ENCODE assay signal across 8 cellular contexts in genomic region chr5:36744041-36744677, GRCh38.
DNase-seq lines count a peak whose midpoint lies in the region; TF ChIP-seq lines count a peak whose summit lies in the region.

No MANE protein-coding gene starts in this region.

- CTCF ChIA-PET in activated naive CD4-positive, alpha-beta T cell treated with anti-CD3 and anti-CD28 coated beads for 36 hours (lab: Charles Lee): interaction anchor here (0.7 to 2.2 kb wide), 9 partner anchors 13 to 261 kb away, joined by 3 to 11 read pairs (median 4); no protein-coding TSS in a partner anchor

- H3K27ac Mint-ChIP-seq in activated naive CD4-positive, alpha-beta T cell treated with anti-CD3 and anti-CD28 coated beads for 36 hours: no peak overlapping the region

- TF ChIP-seq CTCF in lower leg skin (IDR thresholded peaks at IDR 0.05): no peak
- TF ChIP-seq CTCF in vagina (IDR thresholded peaks at IDR 0.05): no peak

- TF ChIP-seq POLR2A in lower leg skin (IDR thresholded peaks at IDR 0.05): no peak
- no peak for TF ChIP-seq POLR2A in vagina (IDR thresholded peaks at IDR 0.05)

- H3K4me1 Mint-ChIP-seq in activated naive CD4-positive, alpha-beta T cell treated with anti-CD3 and anti-CD28 coated beads for 36 hours (ENCODE audit: low read depth): peaks cover 13% of the 10 kb centered on the region

- H3K4me3 Mint-ChIP-seq in activated naive CD4-positive, alpha-beta T cell treated with anti-CD3 and anti-CD28 coated beads for 36 hours: peak overlapping the region; percentile 80

- H3K9me3 ChIP-seq in adipocyte (ENCODE audit: control insufficient read depth, low read length) (no peaks in the 10 kb centered on the region), vagina (no peaks in the 10 kb centered on the region)

- WGBS in lower leg skin, 2 donors: 4 to 8% methylated on average over 18 of the region's 18 CpGs

- H3K36me3 Mint-ChIP-seq in activated naive CD4-positive, alpha-beta T cell treated with anti-CD3 and anti-CD28 coated beads for 36 hours (ENCODE audit: low read depth): peaks cover 2% of the 10 kb centered on the region

- H3K27me3 Mint-ChIP-seq in activated naive CD4-positive, alpha-beta T cell treated with anti-CD3 and anti-CD28 coated beads for 36 hours (ENCODE audit: low read depth): peaks cover 36% of the 10 kb centered on the region

- H3K36me3 ChIP-seq in adipocyte (ENCODE audit: control insufficient read depth, insufficient read depth, low read length, severe bottlenecking) (no peaks in the 10 kb centered on the region), vagina (no peaks in the 10 kb centered on the region)

- H3K9ac ChIP-seq in adipocyte (ENCODE audit: low read length): peak overlapping the region; percentile 57

- H3K9me3 Mint-ChIP-seq in activated naive CD4-positive, alpha-beta T cell treated with anti-CD3 and anti-CD28 coated beads for 36 hours: no peaks in the 10 kb centered on the region

- H3K4me1 ChIP-seq in adipocyte (ENCODE audit: control insufficient read depth, insufficient read depth, low read length) (peaks cover 6% of the 10 kb centered on the region), vagina (peaks cover 19% of the 10 kb centered on the region)

- H3K27me3 ChIP-seq in adipocyte (replicated peaks; ENCODE audit: control insufficient read depth, insufficient read depth, low read length) (peaks cover 37% of the 10 kb centered on the region), vagina (no peaks in the 10 kb centered on the region)

- H3K4me3 ChIP-seq in adipocyte (ENCODE audit: low read length) (peak overlapping the region; percentile 85), lower leg skin (ENCODE audit: low read depth, poor library complexity, severe bottlenecking) (peak overlapping the region; percentile 50), vagina (peak overlapping the region; percentile 59 to 65)

- intact Hi-C loops in activated naive CD4-positive, alpha-beta T cell treated with anti-CD3 and anti-CD28 coated beads for 36 hours (cut with micrococcal nuclease): loop anchor here (1.0 to 10.0 kb wide), 2 partner anchors 126 to 1451 kb away; no protein-coding TSS in a partner anchor
- intact Hi-C loops in lower leg skin (cut with DNase I; ENCODE audit: low total_unique reads) (loop anchor here (5.0 kb wide), 1 partner anchor 123 kb away; no protein-coding TSS in a partner anchor), vagina (cut with DNase I) (no loop called here)

- peak overlapping the region; percentile 57 for H3K27ac ChIP-seq in vagina

- no peak for DNase-seq in activated naive CD4-positive, alpha-beta T cell treated with anti-CD3 and anti-CD28 coated beads for 36 hours
- no peak for DNase-seq in activated naive CD4-positive, alpha-beta T cell treated with anti-CD3 and anti-CD28 coated beads, Interleukin-2, amount 50 U/mL, for 16 hours
- DNase-seq in HT-29 (ENCODE audit: low spot score): peak; percentile 52
- peak; percentile 11 for DNase-seq in adipocyte (ENCODE audit: low read depth)
- DNase-seq in lower leg skin (ENCODE audit: low spot score in 2 of 2): no peak
- no peak for DNase-seq in vagina (ENCODE audit: extremely low spot score in 2 of 2)
- no peak for DNase-seq in SW 1271 (lab: John Stamatoyannopoulos, UW)
- DNase-seq in NCI-H1930 (lab: John Stamatoyannopoulos, UW): no peak

Comparison
In these comparisons a context has a peak if more than half of its experiments do, and no peak if none do; other contexts are left out.
1. DNase-seq: peak in HT-29 (single experiment) and adipocyte (single experiment); none in activated naive CD4-positive, alpha-beta T cell treated with anti-CD3 and anti-CD28 coated beads for 36 hours (single experiment), activated naive CD4-positive, alpha-beta T cell treated with anti-CD3 and anti-CD28 coated beads, Interleukin-2, amount 50 U/mL, for 16 hours (single experiment), lower leg skin (0 of 2), vagina (0 of 2), SW 1271 (0 of 2) and NCI-H1930 (0 of 2).
2. Peak in every context shown above with its lines, with median percentiles within 50 percentile points of each other: H3K4me3 ChIP-seq.